In the genomic region with DNA sequence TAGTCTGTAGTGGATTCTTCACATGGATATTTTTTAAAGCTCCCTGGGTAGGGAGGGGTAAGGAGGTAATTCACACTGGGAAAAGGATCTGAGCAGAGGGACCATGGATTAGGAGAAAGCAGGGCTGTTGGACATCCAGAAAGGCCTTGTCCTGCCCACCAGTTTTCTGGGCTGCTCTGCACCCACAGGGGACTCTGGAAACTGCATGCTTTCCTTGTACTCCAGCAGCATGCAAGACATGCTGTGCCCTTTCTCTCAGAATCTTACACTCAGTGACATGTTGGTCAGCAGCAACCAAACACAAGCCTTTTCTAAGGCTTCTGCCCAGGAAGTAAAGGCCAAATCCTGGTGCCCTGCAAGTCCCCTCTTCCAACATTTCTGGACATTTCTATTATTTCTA, we compare ENCODE assay signal across 11 cellular contexts. TPM values are rescaled to one million over a fixed set of nuclear protein-coding genes. Genes with fewer than 3 reads are reported as not detected.
DNase-seq lines count a peak whose midpoint lies in the region; FAIRE-seq and TF ChIP-seq lines count a peak whose summit lies in the region.
"Had no signal": no experiment of that assay in that cellular context is flagged by ENCODE, and none has a peak within 500 bp of the region (broad histone marks: within the 10 kb centered on the region; RNA-seq: fewer than 3 reads in every experiment).

No MANE protein-coding gene starts in this region.

- FAIRE-seq in GM12891 (lab: Jason Lieb, UNC), result peak; percentile 67
- no peak for FAIRE-seq in urothelium cell line (lab: Jason Lieb, UNC)

- DNase-seq in A673 (ENCODE audit: low spot score) (peak; percentile 22), GM12891 (ENCODE audit: insufficient read length, low spot score) (no peak), astrocyte of the spinal cord (ENCODE audit: low read depth, low spot score) (peak; percentile 51), iPS-NIHi11 (ENCODE audit: low spot score) (peak; percentile 23), NCI-H2196 treated with DMSO at 0.1 percent for 48 hours (lab: John Stamatoyannopoulos, UW; ENCODE audit: unreplicated experiment) (no peak), urothelium cell line (ENCODE audit: low spot score) (no peak), NCI-H1436 treated with DMSO at 0.1 percent for 48 hours (lab: John Stamatoyannopoulos, UW) (no peak)
- DNase-seq in CD8-positive, alpha-beta memory T cell, result no peak
- DNase-seq: NCI-H748 treated with DMSO at 0.1 percent for 48 hours, T-helper 17 cell had no signal

- TF ChIP-seq CTCF in A673 (conservative IDR thresholded peaks at IDR 0.05; ENCODE audit: low read depth, low read length) (0 out of 2 replicates have a peak, but pooled peaks have one; percentile 24), astrocyte of the spinal cord (IDR thresholded peaks at IDR 0.05; ENCODE audit: low read depth, low read length) (peak; percentile 49)

- CTCF ChIA-PET in A673 (lab: Charles Lee), result no interaction called here
- CTCF ChIA-PET in CD8-positive, alpha-beta memory T cell (lab: Charles Lee), result no interaction called here

- POLR2A ChIA-PET in A673 (lab: Charles Lee; ENCODE audit: low non-redundant PET), result no interaction called here
- POLR2A ChIA-PET in CD8-positive, alpha-beta memory T cell (lab: Charles Lee), result no interaction called here

- H3K27ac ChIP-seq in A673 (ENCODE audit: low read depth, low read length, poor library complexity, severe bottlenecking), result no peak overlapping the region
- no peak overlapping the region for H3K27ac ChIP-seq in CD8-positive, alpha-beta memory T cell (ENCODE audit: low read depth, low read length)

- H3K27ac Mint-ChIP-seq in CD8-positive, alpha-beta memory T cell, result no peak overlapping the region
- H3K27ac Mint-ChIP-seq: activated T-helper 2 cell treated with anti-CD3 and anti-CD28 coated beads, Interferon-gamma antibody, Interleukin-2, Interleukin-4, amounts not matched to agents 10 μg/mL and 5 μg/mL and 100 μg/mL, durations not matched to agents 14 hours and 24 hours and 36 hours; T-helper 17 cell had no signal

- no peaks in the 10 kb centered on the region for H3K9me3 ChIP-seq in A673 (ENCODE audit: low read depth, low read length, poor library complexity, severe bottlenecking)
- H3K9me3 ChIP-seq in CD8-positive, alpha-beta memory T cell (ENCODE audit: low read length), result no peaks in the 10 kb centered on the region

- H3K36me3 ChIP-seq in A673 (ENCODE audit: insufficient read depth, low read length, poor library complexity, severe bottlenecking), result no peaks in the 10 kb centered on the region
- no peaks in the 10 kb centered on the region for H3K36me3 ChIP-seq in CD8-positive, alpha-beta memory T cell (ENCODE audit: insufficient read depth, low read length)

- peaks cover 0 to 3% (median 0%) of the 10 kb centered on the region in 3 donors for H3K36me3 Mint-ChIP-seq in CD8-positive, alpha-beta memory T cell

- no peak overlapping the region for H3K4me3 Mint-ChIP-seq in CD8-positive, alpha-beta memory T cell
- H3K4me3 Mint-ChIP-seq: T-helper 17 cell had no signal

- no peaks in the 10 kb centered on the region for H3K9me3 Mint-ChIP-seq in CD8-positive, alpha-beta memory T cell
- H3K9me3 Mint-ChIP-seq: activated T-helper 2 cell treated with anti-CD3 and anti-CD28 coated beads, Interferon-gamma antibody, Interleukin-2, Interleukin-4, amounts not matched to agents 10 μg/mL and 5 μg/mL and 100 μg/mL, durations not matched to agents 14 hours and 24 hours and 36 hours had no signal

- H3K4me1 ChIP-seq in A673 (ENCODE audit: insufficient read depth, low read length, poor library complexity, severe bottlenecking), result peaks cover 8% of the 10 kb centered on the region
- no peaks in the 10 kb centered on the region for H3K4me1 ChIP-seq in CD8-positive, alpha-beta memory T cell (ENCODE audit: insufficient read depth, low read length)

- H3K4me3 ChIP-seq in A673 (ENCODE audit: low read depth, low read length, poor library complexity, severe bottlenecking), result no peak overlapping the region
- no peak overlapping the region for H3K4me3 ChIP-seq in astrocyte of the spinal cord (ENCODE audit: low read depth, low read length)
- no peak overlapping the region for H3K4me3 ChIP-seq in CD8-positive, alpha-beta memory T cell (ENCODE audit: low read length)

- H3K27me3 Mint-ChIP-seq in CD8-positive, alpha-beta memory T cell, result peaks cover 3 to 25% of the 10 kb centered on the region in 2 donors

- TF ChIP-seq POLR2A in GM12891 (IDR thresholded peaks at IDR 0.05; ENCODE audit: low read depth, low read length), result no peak

- no peaks in the 10 kb centered on the region for H3K27me3 ChIP-seq in A673 (replicated peaks; ENCODE audit: insufficient read depth, low read depth, low read length, poor library complexity)
- H3K27me3 ChIP-seq in CD8-positive, alpha-beta memory T cell (ENCODE audit: insufficient read depth, low read length, poor library complexity, severe bottlenecking), result peaks cover 3% of the 10 kb centered on the region

- in situ Hi-C loops in astrocyte of the spinal cord (cut with HindIII; ENCODE audit: low sequenced_read_pairs), result no loop called here

- no TSS peak for BruUV-seq in A673 (replicated peaks; lab: Mats Ljungman, UMichigan)

- peaks cover 0 to 6% (median 2%) of the 10 kb centered on the region in 3 donors for H3K4me1 Mint-ChIP-seq in CD8-positive, alpha-beta memory T cell
- H3K4me1 Mint-ChIP-seq: T-helper 17 cell had no signal

- intact Hi-C loops in A673 (cut with micrococcal nuclease; ENCODE audit: unreplicated experiment), result loop anchor here (5.0 to 10.0 kb wide), 2 partner anchors 143 to 154 kb away; no protein-coding TSS in a partner anchor

TF ChIP-seq in GM12891, 5 proteins besides CTCF, POLR2A, EP300 and RAD21:
- TF ChIP-seq SPI1 (IDR thresholded peaks at IDR 0.05; ENCODE audit: low read depth, low read length) (no peak), POU2F2 (IDR thresholded peaks at IDR 0.05; ENCODE audit: low read depth, low read length) (no peak), PAX5 (IDR thresholded peaks at IDR 0.05; ENCODE audit: insufficient read depth, low read length, severe bottlenecking) (no peak), POLR2AphosphoS5 (IDR thresholded peaks at IDR 0.05; ENCODE audit: low read depth, low read length) (no peak), TAF1 (IDR thresholded peaks at IDR 0.05; ENCODE audit: low read depth, low read length) (no peak)

RNA-seq across cellular contexts. Expression of gene FBN1, which starts 2.5 kb away (rescaled TPM):
- 25.4 and 25.8 TPM in 2 replicates for total RNA-seq in A673 (2021)
- polyA plus RNA-seq in GM12891 (2012; ENCODE audit: low read depth, missing spikeins), result 5.1 TPM
- total RNA-seq in CD8-positive, alpha-beta memory T cell, result under 1 TPM; 0.13 to 0.46 TPM
- 0.21 TPM for polyA plus RNA-seq in CD8-positive, alpha-beta memory T cell

Comparison
In these comparisons a context has a peak if more than half of its experiments do, and no peak if none do; other contexts are left out.
1. DNase-seq: peak in A673 (single experiment), astrocyte of the spinal cord (single experiment) and iPS-NIHi11 (single experiment); none in GM12891 (single experiment), NCI-H2196 treated with DMSO at 0.1 percent for 48 hours (single experiment), CD8-positive, alpha-beta memory T cell (0 of 5), urothelium cell line (single experiment) and NCI-H1436 treated with DMSO at 0.1 percent for 48 hours (single experiment).
2. RNA of gene FBN1, which starts 2.5 kb away (total RNA-seq): 25.4 to 25.8 TPM in A673; 0.13 to 0.46 TPM in CD8-positive, alpha-beta memory T cell; every median in the first group is over 10 times any median in the second.